Comparison of ENCODE assay signal across 7 cellular contexts in the genomic region with DNA sequence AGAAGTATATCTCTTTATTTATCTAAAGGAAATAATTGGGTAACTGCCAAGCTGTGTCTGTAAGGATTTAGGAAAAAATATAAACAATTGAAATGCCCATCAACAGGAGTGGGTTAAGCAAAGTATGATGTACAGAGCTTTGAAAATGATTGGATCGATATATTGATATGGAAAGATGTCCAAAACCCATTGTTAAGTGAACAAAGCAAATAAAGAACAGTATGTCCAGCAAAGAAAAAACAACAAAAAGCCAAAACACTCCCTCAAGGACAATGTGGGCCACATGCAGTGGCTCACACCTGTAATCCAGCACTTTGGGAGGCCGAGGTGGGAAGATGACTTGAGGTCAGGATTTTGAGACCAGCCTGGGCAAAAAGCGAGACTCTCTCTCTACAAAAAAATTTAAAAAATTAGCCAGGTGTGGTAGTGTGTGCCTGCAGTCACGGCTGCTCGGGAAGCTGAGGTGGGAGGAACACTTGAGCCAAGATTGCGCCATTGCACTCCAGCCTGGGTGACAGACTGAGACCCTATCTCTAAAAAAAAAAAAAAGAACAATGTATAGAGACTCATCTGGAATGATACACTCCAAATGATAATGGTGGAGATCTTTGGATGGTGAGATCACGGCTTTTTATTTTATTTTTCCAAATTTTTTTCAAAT.
"Had no signal": no experiment of that assay in that cellular context is flagged by ENCODE, and none has a peak within 500 bp of the region (broad histone marks: within the 10 kb centered on the region; RNA-seq: fewer than 3 reads in every experiment).

No MANE protein-coding gene starts in this region.

- H3K4me1 ChIP-seq: HAP-1 had no signal

- ATAC-seq: HCT116 had no signal

- H2AFZ ChIP-seq: GM23248 had no signal

- H3K36me3 ChIP-seq: HAP-1 had no signal

- H3K27ac ChIP-seq: GM23248 had no signal

- H3K4me3 ChIP-seq: GM23248, HAP-1 had no signal

- H3K9me3 ChIP-seq: HAP-1 had no signal

- DNase-seq: GM23248, GOT3, H7, HFFc6, KG1 had no signal
